ENCODE assay signal across 25 cellular contexts in the genomic region with DNA sequence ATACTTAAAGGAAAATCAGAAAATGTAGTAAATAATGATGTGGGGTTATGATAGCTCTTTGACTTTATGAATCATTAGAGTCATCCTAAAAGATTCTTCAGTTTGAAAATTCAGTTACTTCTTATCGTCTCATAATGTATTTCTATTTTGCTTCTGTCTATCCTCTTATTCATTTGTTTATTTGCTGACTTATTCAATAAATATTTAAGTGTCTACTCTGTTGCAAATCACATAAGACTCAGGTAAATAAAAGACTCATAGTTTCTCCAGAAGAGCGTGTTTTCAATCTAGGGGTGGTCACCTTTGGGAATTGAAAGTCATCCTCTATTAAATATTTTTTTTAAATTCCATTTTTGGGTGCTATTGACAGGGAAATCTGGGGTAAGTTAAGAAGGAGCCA.
"Had no signal": no experiment of that assay in that cellular context is flagged by ENCODE, and none has a peak within 500 bp of the region (broad histone marks: within the 10 kb centered on the region; RNA-seq: fewer than 3 reads in every experiment).

No MANE protein-coding gene starts in this region.

- H3K27ac ChIP-seq: coronary artery, pancreas, right lobe of liver, stomach, thyroid gland, vagina had no signal

- H3K36me3 Mint-ChIP-seq: memory B cell, natural killer cell had no signal

- H3K4me3 Mint-ChIP-seq: effector memory CD8-positive, alpha-beta T cell; memory B cell; natural killer cell had no signal

- H3K4me1 ChIP-seq: pancreas, stomach, vagina had no signal

- H3K27me3 Mint-ChIP-seq: effector memory CD8-positive, alpha-beta T cell; progenitor cell of endocrine pancreas had no signal

- H3K27ac Mint-ChIP-seq: effector memory CD8-positive, alpha-beta T cell; memory B cell; natural killer cell; progenitor cell of endocrine pancreas had no signal

- H3K4me1 Mint-ChIP-seq: memory B cell, natural killer cell had no signal

- H3K4me3 ChIP-seq: coronary artery, gastrocnemius medialis, heart right ventricle, lung, pancreas, right lobe of liver, stomach, thyroid gland, vagina had no signal

- DNase-seq: effector memory CD8-positive, alpha-beta T cell; foreskin fibroblast; gastrocnemius medialis; heart right ventricle; kidney; natural killer cell; occipital lobe; pancreas; right lobe of liver; small intestine; stimulated activated CD4-positive, alpha-beta T cell treated with anti-CD3 and anti-CD28 coated beads, Interleukin-15, amount 100 ng/mL, for 24 hours; stimulated activated CD4-positive, alpha-beta T cell treated with anti-CD3 and anti-CD28 coated beads, Interleukin-4, amount 100 ng/mL, for 1 hour; stimulated activated CD8-positive, alpha-beta memory T cell treated with anti-CD3 and anti-CD28 coated beads, Interleukin-4, amount 100 ng/mL, for 48 hours; stimulated activated naive CD4-positive, alpha-beta T cell; stomach; thyroid gland; trophoblast cell had no signal

- H3K27me3 ChIP-seq: gastrocnemius medialis, heart right ventricle, pancreas, right lobe of liver, stomach, thyroid gland, vagina had no signal

- FAIRE-seq: endometrium, kidney, pancreas, small intestine had no signal

- H3K9me3 Mint-ChIP-seq: effector memory CD8-positive, alpha-beta T cell; memory B cell; natural killer cell had no signal

- H3K9me3 ChIP-seq: gastrocnemius medialis, pancreas, right lobe of liver, stomach, thyroid gland, vagina had no signal

- H3K36me3 ChIP-seq: gastrocnemius medialis, heart right ventricle, pancreas, right lobe of liver, stomach, thyroid gland, vagina had no signal

- ATAC-seq: effector memory CD8-positive, alpha-beta T cell; esophagus mucosa; gastrocnemius medialis; left lobe of liver; natural killer cell; pancreas had no signal
